In the genomic region with DNA sequence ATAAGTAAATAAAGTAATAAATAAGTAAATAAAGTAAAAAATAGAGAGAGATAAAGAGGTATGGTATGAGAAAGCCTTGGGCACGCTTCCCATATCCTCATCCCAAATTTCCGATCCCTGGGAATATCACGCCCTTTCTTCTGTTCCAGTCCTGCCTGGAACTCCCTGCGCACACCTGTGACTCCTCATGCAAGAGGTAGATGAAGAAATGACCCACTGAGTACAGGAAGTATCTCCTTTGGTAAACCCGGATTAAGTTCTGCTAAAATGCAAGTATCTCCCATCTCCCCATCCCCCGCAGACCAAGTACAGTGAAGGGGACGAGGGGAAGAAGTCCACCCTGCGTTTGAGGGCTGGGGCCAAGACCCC, we compare ENCODE assay signal across 8 cellular contexts. TPM values are rescaled to one million over a fixed set of nuclear protein-coding genes. Genes with fewer than 3 reads are reported as not detected.
DNase-seq lines count a peak whose midpoint lies in the region; ATAC-seq, FAIRE-seq and TF ChIP-seq lines count a peak whose summit lies in the region.

No MANE protein-coding gene starts in this region.

- H3K79me2 ChIP-seq in MM.1S (ENCODE audit: low read length), result peaks cover 47% of the 10 kb centered on the region

- no peaks in the 10 kb centered on the region for H3K4me1 ChIP-seq in MM.1S (ENCODE audit: low read length)

- H3K4me1 Mint-ChIP-seq in endothelial cell (ENCODE audit: unreplicated experiment), result peaks cover 20% of the 10 kb centered on the region
- H3K4me1 Mint-ChIP-seq in progenitor cell of endocrine pancreas (ENCODE audit: low read depth), result peaks cover 14% of the 10 kb centered on the region

- H3K9me3 ChIP-seq in MM.1S (replicated peaks; ENCODE audit: insufficient read depth, low read length), result no peaks in the 10 kb centered on the region

- no peak for TF ChIP-seq POLR2A in GM12892 (IDR thresholded peaks at IDR 0.05; ENCODE audit: low read depth, low read length)

- ATAC-seq in HG03469 (IDR thresholded peaks at IDR 0.05; ENCODE audit: unreplicated experiment), result no peak

- no peaks in the 10 kb centered on the region for H4K20me1 ChIP-seq in MM.1S (ENCODE audit: insufficient read depth, low read length)

- no peaks in the 10 kb centered on the region for H3K9me2 ChIP-seq in MM.1S (replicated peaks; ENCODE audit: insufficient read depth, low read length)

- H3K27ac Mint-ChIP-seq in endothelial cell (ENCODE audit: unreplicated experiment) (peak overlapping the region; percentile 95), progenitor cell of endocrine pancreas (peak overlapping the region; percentile 98)

- H3F3A ChIP-seq in MM.1S (ENCODE audit: insufficient read depth, low read length), result no peaks in the 10 kb centered on the region

- CTCF ChIA-PET in GM10248 (lab: Yijun Ruan, JAX), result interaction anchor here (1.0 to 4.1 kb wide), 9 partner anchors 14 to 365 kb away, joined by 3 to 16 read pairs (median 9); a partner anchor contains a TSS

- peak overlapping the region; percentile 92 for H3K4me2 ChIP-seq in MM.1S (ENCODE audit: low read depth, low read length)

- TF ChIP-seq CTCF in GM12865 (IDR thresholded peaks at IDR 0.05; ENCODE audit: insufficient read depth, low read depth, low read length, missing control alignments), result no peak
- TF ChIP-seq CTCF in MM.1S (IDR thresholded peaks at IDR 0.05; ENCODE audit: low read length), result no peak
- TF ChIP-seq CTCF in endothelial cell (IDR thresholded peaks at IDR 0.05; ENCODE audit: unreplicated experiment), result no peak
- no peak for TF ChIP-seq CTCF in progenitor cell of endocrine pancreas (IDR thresholded peaks at IDR 0.05; ENCODE audit: unreplicated experiment)
- TF ChIP-seq CTCF in GM20000 (IDR thresholded peaks at IDR 0.05; ENCODE audit: extremely low read depth, missing control alignments), result no peak
- TF ChIP-seq CTCF in GM10248 (IDR thresholded peaks at IDR 0.05; ENCODE audit: control extremely low read depth, extremely low read depth, low read depth, missing control alignments), result no peak

- peaks cover 13% of the 10 kb centered on the region for H3K36me3 Mint-ChIP-seq in endothelial cell (ENCODE audit: low read depth, unreplicated experiment)
- peaks cover 5% of the 10 kb centered on the region for H3K36me3 Mint-ChIP-seq in progenitor cell of endocrine pancreas (ENCODE audit: insufficient read depth)

- no peaks in the 10 kb centered on the region for H3K36me3 ChIP-seq in MM.1S (replicated peaks; ENCODE audit: insufficient read depth, low read length)

- H3K27ac ChIP-seq in MM.1S (ENCODE audit: low read length), result no peak overlapping the region

- H3K9me3 Mint-ChIP-seq in endothelial cell (ENCODE audit: unreplicated experiment) (no peaks in the 10 kb centered on the region), progenitor cell of endocrine pancreas (ENCODE audit: low read depth) (no peaks in the 10 kb centered on the region)

- H3K4me3 ChIP-seq in GM12865 (ENCODE audit: low read depth, low read length) (peak overlapping the region; percentile 74), MM.1S (ENCODE audit: low read length) (peak overlapping the region; percentile 89)

- H2AFZ ChIP-seq in MM.1S (ENCODE audit: low read length), result peak overlapping the region; percentile 100

- no peaks in the 10 kb centered on the region for H3K27me3 ChIP-seq in MM.1S (replicated peaks; ENCODE audit: insufficient read depth, low read length)

- FAIRE-seq in GM12892 (lab: Jason Lieb, UNC), result no peak

- POLR2A ChIA-PET in GM10248 (lab: Yijun Ruan, JAX), result interaction anchor here (0.6 to 1.5 kb wide), 3 partner anchors 113 to 365 kb away, joined by 3 to 5 read pairs (median 3); a partner anchor contains a TSS

- H3K27me3 Mint-ChIP-seq in endothelial cell (ENCODE audit: unreplicated experiment) (peaks cover 10% of the 10 kb centered on the region), progenitor cell of endocrine pancreas (peaks cover 3% of the 10 kb centered on the region)

- H3K9ac ChIP-seq in MM.1S (ENCODE audit: low read length), result peak overlapping the region; percentile 91; the same call in 1 of the 2 replicates

- H3K4me3 Mint-ChIP-seq in endothelial cell (ENCODE audit: unreplicated experiment) (peak overlapping the region; percentile 88), progenitor cell of endocrine pancreas (ENCODE audit: low read depth) (peak overlapping the region; percentile 84)

- DNase-seq in GM12865 (ENCODE audit: low read depth) (no peak), MM.1S (no peak), endothelial cell (ENCODE audit: low spot score) (no peak), progenitor cell of endocrine pancreas (ENCODE audit: low spot score, unreplicated experiment) (no peak), GM20000 (ENCODE audit: low spot score) (no peak), GM10248 (ENCODE audit: extremely low spot score) (no peak), GM12892 (ENCODE audit: insufficient read length) (no peak)

RNA-seq across cellular contexts. Expression of a gene that starts 0.4 kb away (rescaled TPM):
- total RNA-seq in endothelial cell (ENCODE audit: unreplicated experiment) (12.4 TPM), progenitor cell of endocrine pancreas (15.3 and 15.6 TPM in 2 replicates)
- polyA plus RNA-seq in GM12892 (2012; ENCODE audit: missing spikeins), result 10.6 TPM

RNA-seq across cellular contexts. Expression of a gene that starts 6.0 kb away (rescaled TPM):
- 26.7 TPM for total RNA-seq in endothelial cell (ENCODE audit: unreplicated experiment)
- 28.0 and 29.7 TPM in 2 replicates for total RNA-seq in progenitor cell of endocrine pancreas
- polyA plus RNA-seq in GM12892 (2012; ENCODE audit: missing spikeins), result 2.9 TPM

RNA-seq across cellular contexts. Expression of a gene that starts 22.3 kb away (rescaled TPM):
- total RNA-seq in endothelial cell (ENCODE audit: unreplicated experiment) (6.2 TPM), progenitor cell of endocrine pancreas (9.9 and 12.1 TPM in 2 replicates)
- polyA plus RNA-seq in GM12892 (2012; ENCODE audit: missing spikeins), result 5.6 TPM
